29 cellular contexts compared by ENCODE assay signal in genomic region chr12:104626069-104626690, GRCh38.
DNase-seq lines count a peak whose midpoint lies in the region; ATAC-seq and TF ChIP-seq lines count a peak whose summit lies in the region.
"Had no signal": no experiment of that assay in that cellular context is flagged by ENCODE, and none has a peak within 500 bp of the region (broad histone marks: within the 10 kb centered on the region; RNA-seq: fewer than 3 reads in every experiment).

No MANE protein-coding gene starts in this region.

- H3K4me3 Mint-ChIP-seq in activated T-helper 17 cell treated with anti-CD3 and anti-CD28 coated beads, Interleukin-2, amount 50 U/mL, for 72 hours = no peak overlapping the region
- H3K4me3 Mint-ChIP-seq: endodermal cell; HFFc6; naive thymus-derived CD4-positive, alpha-beta T cell had no signal

- peaks cover 19% of the 10 kb centered on the region for H3K4me1 Mint-ChIP-seq in activated T-helper 17 cell treated with anti-CD3 and anti-CD28 coated beads, Interleukin-2, amount 50 U/mL, for 72 hours

- peaks cover 11% of the 10 kb centered on the region for H3K36me3 Mint-ChIP-seq in activated T-helper 17 cell treated with anti-CD3 and anti-CD28 coated beads, Interleukin-2, amount 50 U/mL, for 72 hours (ENCODE audit: low read depth)
- H3K36me3 Mint-ChIP-seq: activated naive CD4-positive, alpha-beta T cell treated with anti-CD3 and anti-CD28 coated beads, Interleukin-2, amount 50 U/mL, for 72 hours had no signal

- no peaks in the 10 kb centered on the region for H3K9me3 Mint-ChIP-seq in activated T-helper 17 cell treated with anti-CD3 and anti-CD28 coated beads, Interleukin-2, amount 50 U/mL, for 72 hours
- H3K9me3 Mint-ChIP-seq: activated naive CD4-positive, alpha-beta T cell treated with anti-CD3 and anti-CD28 coated beads, Interleukin-2, amount 50 U/mL, for 72 hours; activated T-helper 2 cell treated with anti-CD3 and anti-CD28 coated beads, Interferon-gamma antibody, Interleukin-2, Interleukin-4, amounts not matched to agents 10 μg/mL and 5 μg/mL and 100 μg/mL, durations not matched to agents 14 hours and 24 hours and 36 hours; HFFc6; naive thymus-derived CD4-positive, alpha-beta T cell had no signal

- WGBS in aorta, 2 donors = 25 to 32% methylated on average over 2 of the region's 2 CpGs

- TF ChIP-seq CTCF in mucosa of descending colon (IDR thresholded peaks at IDR 0.05) = no peak

- H3K4me1 ChIP-seq in aorta (ENCODE audit: control insufficient read depth in 1 of 2, insufficient read depth in 2 of 2, low read length in 2 of 2) = no peaks in the 10 kb centered on the region
- H3K4me1 ChIP-seq in mucosa of descending colon (ENCODE audit: low read depth) = no peaks in the 10 kb centered on the region
- H3K4me1 ChIP-seq: prostate gland, right lobe of liver, transverse colon had no signal

- no peaks in the 10 kb centered on the region for H3K27me3 Mint-ChIP-seq in activated T-helper 17 cell treated with anti-CD3 and anti-CD28 coated beads, Interleukin-2, amount 50 U/mL, for 72 hours
- H3K27me3 Mint-ChIP-seq: naive thymus-derived CD4-positive, alpha-beta T cell had no signal

- H3K9me3 ChIP-seq in aorta (ENCODE audit: control insufficient read depth, low read length) (no peaks in the 10 kb centered on the region), mucosa of descending colon (no peaks in the 10 kb centered on the region)
- H3K9me3 ChIP-seq: prostate gland, right lobe of liver, transverse colon had no signal

- H3K4me3 ChIP-seq in aorta (ENCODE audit: low read length in 2 of 2) (no peak overlapping the region), mucosa of descending colon (no peak overlapping the region)
- H3K4me3 ChIP-seq: prostate gland, right lobe of liver, transverse colon had no signal

- H3K36me3 ChIP-seq in aorta (ENCODE audit: control insufficient read depth in 1 of 2, insufficient read depth in 2 of 2, low read length in 1 of 2) = no peaks in the 10 kb centered on the region
- H3K36me3 ChIP-seq in mucosa of descending colon (ENCODE audit: low read depth) = no peaks in the 10 kb centered on the region
- H3K36me3 ChIP-seq: prostate gland, right lobe of liver, transverse colon had no signal

- ATAC-seq in activated T-helper 17 cell treated with anti-CD3 and anti-CD28 coated beads, Interleukin-2, amount 50 U/mL, for 72 hours (replicated peaks) = no peak
- ATAC-seq in aorta (ENCODE audit: low FRiP score) = no peak
- no peak for ATAC-seq in HG02588 (IDR thresholded peaks at IDR 0.05; ENCODE audit: unreplicated experiment)
- ATAC-seq in mucosa of descending colon = no peak
- ATAC-seq in GM21360 (IDR thresholded peaks at IDR 0.05; ENCODE audit: unreplicated experiment) = no peak
- ATAC-seq: activated naive CD4-positive, alpha-beta T cell treated with anti-CD3 and anti-CD28 coated beads, Interleukin-2, amount 50 U/mL, for 72 hours; naive thymus-derived CD4-positive, alpha-beta T cell; PC-3; right lobe of liver; SK-N-SH treated with all-trans-retinoic acid at 6 μM for 48 hours had no signal

- peak overlapping the region; percentile 72 for H3K27ac Mint-ChIP-seq in activated T-helper 17 cell treated with anti-CD3 and anti-CD28 coated beads, Interleukin-2, amount 50 U/mL, for 72 hours
- H3K27ac Mint-ChIP-seq: activated T-helper 2 cell treated with anti-CD3 and anti-CD28 coated beads, Interferon-gamma antibody, Interleukin-2, Interleukin-4, amounts not matched to agents 10 μg/mL and 5 μg/mL and 100 μg/mL, durations not matched to agents 14 hours and 24 hours and 36 hours; endodermal cell; HFFc6; naive thymus-derived CD4-positive, alpha-beta T cell had no signal

- H3K27ac ChIP-seq in aorta (ENCODE audit: low read depth in 1 of 2, low read length in 2 of 2) = peak overlapping the region; percentile 26 to 37
- H3K27ac ChIP-seq: 22Rv1, prostate gland, right lobe of liver, transverse colon had no signal

- no peaks in the 10 kb centered on the region for H3K27me3 ChIP-seq in aorta (ENCODE audit: control insufficient read depth in 1 of 2, insufficient read depth in 2 of 2, low read length in 1 of 2)
- H3K27me3 ChIP-seq: right lobe of liver, transverse colon had no signal

- intact Hi-C loops in aorta (cut with DNase I) (loop anchor here in 1 of 2 donors (10.0 kb wide), 1 partner anchor 79 kb away; no protein-coding TSS in a partner anchor), mucosa of descending colon (cut with DNase I, micrococcal nuclease) (no loop called here)

- DNase-seq in NCI-H748 (lab: John Stamatoyannopoulos, UW; ENCODE audit: unreplicated experiment) (peak; percentile 36), NCI-H748 treated with DMSO at 0.1 percent for 48 hours (lab: John Stamatoyannopoulos, UW) (no peak), foreskin melanocyte (peak; percentile 73), aorta (no peak), mucosa of descending colon (no peak)
- DNase-seq: activated CD4-positive, alpha-beta T cell treated with anti-CD3 and anti-CD28 coated beads, Interleukin-2, amount 50 U/mL, for 48 hours; activated CD4-positive, CD25-positive, alpha-beta regulatory T cell treated with anti-CD3 and anti-CD28 coated beads, Interleukin-2, amount 50 U/mL, for 72 hours; amygdala; central memory CD4-positive, alpha-beta T cell; DMS79 treated with DMSO at 0.1 percent for 48 hours; endodermal cell; GF-D8; GOT3; HFFc6; naive thymus-derived CD4-positive, alpha-beta T cell; NCI-H187 treated with DMSO at 0.1 percent for 48 hours; occipital lobe; PC-3; right lobe of liver; stimulated activated CD4-positive, alpha-beta T cell treated with anti-CD3 and anti-CD28 coated beads, Interleukin-2, amount 100 ng/mL, for 48 hours; transverse colon had no signal

Comparison
In these comparisons a context has a peak if more than half of its experiments do, and no peak if none do; other contexts are left out.
1. DNase-seq: peak in NCI-H748 (single experiment) and foreskin melanocyte (single experiment); none in NCI-H748 treated with DMSO at 0.1 percent for 48 hours (single experiment), aorta (0 of 2) and mucosa of descending colon (0 of 3).